8 cellular contexts compared by ENCODE assay signal in the genomic region with DNA sequence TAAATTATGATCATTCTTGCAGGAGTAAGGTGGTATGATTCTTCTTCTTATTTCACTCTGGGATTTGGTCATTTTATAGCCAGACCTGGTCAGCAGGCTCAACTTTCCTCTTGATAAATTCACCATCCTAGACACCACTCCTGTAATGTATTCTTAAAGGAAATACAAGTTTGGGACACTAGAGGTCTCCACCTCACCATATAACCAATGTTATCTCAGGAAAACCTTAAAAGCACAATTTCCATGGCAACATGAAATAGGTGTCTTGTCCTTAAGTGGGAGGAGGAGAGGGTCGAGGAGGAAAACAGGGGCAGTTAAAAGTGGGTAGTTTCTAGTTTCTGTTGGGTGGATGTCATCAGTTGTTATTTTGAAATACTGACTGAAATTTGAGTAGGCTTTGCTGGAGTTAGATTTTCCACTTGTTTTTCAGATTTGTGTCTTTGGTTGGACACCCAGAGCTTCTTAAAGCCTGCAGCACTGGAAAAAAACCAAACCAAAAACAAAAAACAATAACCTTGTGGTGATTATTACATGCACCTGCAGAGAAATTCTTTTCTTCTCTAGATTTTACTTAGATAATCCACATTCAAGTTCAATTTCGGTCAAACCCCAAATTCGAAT.
DNase-seq lines count a peak whose midpoint lies in the region; ATAC-seq and TF ChIP-seq lines count a peak whose summit lies in the region.

No MANE protein-coding gene starts in this region.

- TF ChIP-seq CTCF in AG09319 (IDR thresholded peaks at IDR 0.05; ENCODE audit: low read depth, low read length) (peak; percentile 61), GM12875 (IDR thresholded peaks at IDR 0.05; ENCODE audit: borderline replicate concordance, insufficient read depth, low read depth, low read length) (peak; percentile 43; the same call in 1 of the 2 replicates), cardiac fibroblast (IDR thresholded peaks at IDR 0.05; ENCODE audit: low read depth, low read length) (peak; percentile 62), tibial nerve (IDR thresholded peaks at IDR 0.05) (peak; percentile 33 to 68 (median 56))

- no peaks in the 10 kb centered on the region for H3K4me1 ChIP-seq in tibial nerve

- no peak for ATAC-seq in HG03175 (IDR thresholded peaks at IDR 0.05; ENCODE audit: unreplicated experiment)

- H3K36me3 ChIP-seq in tibial nerve = no peaks in the 10 kb centered on the region

- no peak overlapping the region for H3K27ac ChIP-seq in tibial nerve

- H3K4me3 ChIP-seq in GM12875 (ENCODE audit: low read depth, low read length) (no peak overlapping the region), cardiac fibroblast (replicated peaks in 1 of 2; ENCODE audit: low read depth in 2 of 2, low read length in 2 of 2) (no peak overlapping the region), tibial nerve (no peak overlapping the region)

- no peaks in the 10 kb centered on the region for H3K27me3 ChIP-seq in tibial nerve

- no peaks in the 10 kb centered on the region for H3K9me3 ChIP-seq in tibial nerve

- DNase-seq in AG09319 (ENCODE audit: extremely low read depth, low read depth) = no peak
- peak; percentile 21 to 59 for DNase-seq in NCI-H526 (lab: John Stamatoyannopoulos, UW)
- DNase-seq in cardiac fibroblast (ENCODE audit: low read depth in 2 of 2) = peak; percentile 64 to 69
- DNase-seq in kidney glomerular epithelial cell (lab: John Stamatoyannopoulos, UW) = peak; percentile 36
- peak in 1 of 2 donors; percentile 23 for DNase-seq in tibial nerve (ENCODE audit: low spot score in 2 of 2)
- no peak for DNase-seq in stimulated activated CD4-positive, alpha-beta T cell treated with anti-CD3 and anti-CD28 coated beads, Interleukin-12 subunit alpha, Interleukin-12 subunit beta, amount 100 ng/mL, for 4 hours

- WGBS in tibial nerve, 2 donors = 61 to 63% methylated on average over 3 of the region's 3 CpGs

- TF ChIP-seq POLR2A in tibial nerve (IDR thresholded peaks at IDR 0.05) = no peak

- no peak for TF ChIP-seq EP300 in tibial nerve (IDR thresholded peaks at IDR 0.05)

Comparison
In these comparisons a context has a peak if more than half of its experiments do, and no peak if none do; other contexts are left out.
1. DNase-seq: peak in NCI-H526 (2 of 2), cardiac fibroblast (2 of 2) and kidney glomerular epithelial cell (single experiment); none in AG09319 (single experiment) and stimulated activated CD4-positive, alpha-beta T cell treated with anti-CD3 and anti-CD28 coated beads, Interleukin-12 subunit alpha, Interleukin-12 subunit beta, amount 100 ng/mL, for 4 hours (single experiment).
2. Peak in every context shown above with its lines, with median percentiles within 50 percentile points of each other: CTCF ChIP-seq.